In genomic region chr22:31968022-31968421, GRCh38 we compare ENCODE assay signal across 20 cellular contexts.
"Had no signal": no experiment of that assay in that cellular context is flagged by ENCODE, and none has a peak within 500 bp of the region (broad histone marks: within the 10 kb centered on the region; RNA-seq: fewer than 3 reads in every experiment).

No MANE protein-coding gene starts in this region.

- H3K36me3 ChIP-seq: adrenal gland, Peyer's patch, SJCRH30 had no signal

- H3K4me3 ChIP-seq: adrenal gland, Peyer's patch, SJCRH30 had no signal

- H3K4me1 ChIP-seq: SJCRH30 had no signal

- H3K27me3 ChIP-seq: adrenal gland, Peyer's patch, SJCRH30 had no signal

- DNase-seq: activated CD4-positive, alpha-beta T cell treated with anti-CD3 and anti-CD28 coated beads for 48 hours; activated CD4-positive, alpha-beta T cell treated with anti-CD3 and anti-CD28 coated beads, Interleukin-2, amount 50 U/mL, for 4 hours; activated CD4-positive, CD25-positive, alpha-beta regulatory T cell treated with anti-CD3 and anti-CD28 coated beads, Interleukin-2, amount 50 U/mL, for 72 hours; activated CD8-positive, alpha-beta memory T cell treated with anti-CD3 and anti-CD28 coated beads, Interleukin-2, amount 50 U/mL, for 48 hours; activated CD8-positive, alpha-beta T cell treated with anti-CD3 and anti-CD28 coated beads, Interleukin-2, amount 10 ng/mL, durations not matched to agents 7 days and 5 days; activated naive CD4-positive, alpha-beta T cell treated with anti-CD3 and anti-CD28 coated beads, Interleukin-2, amount 50 U/mL, for 16 hours; activated naive CD8-positive, alpha-beta T cell treated with anti-CD3 and anti-CD28 coated beads, Interleukin-2, amount 10 ng/mL, durations not matched to agents 7 days and 5 days; activated T-cell treated with anti-CD3 and anti-CD28 coated beads, Interleukin-2, amount 50 U/mL, for 1 hour; adrenal gland; caudate nucleus; NCI-H1105; NCI-H1436; NCI-H187 treated with DMSO at 0.1 percent for 48 hours; NCI-H2081 treated with DMSO at 0.1 percent for 48 hours; NCI-H510A treated with DMSO at 0.1 percent for 48 hours; Right ventricle myocardium superior; SJCRH30; SK-N-SH; T-helper 1 cell had no signal

- ATAC-seq: activated CD8-positive, alpha-beta T cell treated with anti-CD3 and anti-CD28 coated beads, Interleukin-2, amount 10 ng/mL, durations not matched to agents 7 days and 5 days had no signal

- H3K9me3 ChIP-seq: adrenal gland, Peyer's patch, SJCRH30, SK-N-SH had no signal
